Comparison of ENCODE assay signal across 19 cellular contexts in the genomic region with DNA sequence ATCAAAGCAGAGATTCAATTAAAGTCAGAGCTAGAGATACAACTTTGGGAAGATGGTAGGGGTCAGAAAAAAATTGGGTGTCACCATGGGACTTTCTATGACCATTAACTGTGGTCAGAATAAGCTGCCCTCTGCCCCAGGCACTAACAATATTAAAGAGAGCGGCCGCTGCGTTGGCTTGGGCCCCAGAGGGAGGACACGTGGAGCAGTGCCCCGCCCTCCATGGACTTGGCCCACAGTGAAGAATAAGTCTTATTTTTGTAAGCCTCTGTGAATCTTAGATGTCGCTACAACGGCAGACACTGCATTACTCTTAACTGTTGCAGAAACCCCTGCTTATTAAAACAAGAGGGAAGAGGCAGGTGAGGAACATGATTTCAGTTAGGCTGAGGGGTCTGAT.
A peak's percentile ranks its signal among the peaks of the same experiment; 100 is the strongest.
DNase-seq lines count a peak whose midpoint lies in the region; ATAC-seq and TF ChIP-seq lines count a peak whose summit lies in the region.
"Had no signal": no experiment of that assay in that cellular context is flagged by ENCODE, and none has a peak within 500 bp of the region (broad histone marks: within the 10 kb centered on the region; RNA-seq: fewer than 3 reads in every experiment).

No MANE protein-coding gene starts in this region.

- H3K4me3 ChIP-seq in GM23338 (no peak overlapping the region), testis (no peak overlapping the region), PC-9 (no peak overlapping the region)

- TF ChIP-seq CTCF in GM23338 (conservative IDR thresholded peaks at IDR 0.05; ENCODE audit: low read depth in 2 of 2) (no peak), testis (IDR thresholded peaks at IDR 0.05) (no peak), PC-9 (conservative IDR thresholded peaks at IDR 0.05) (no peak)

- no peaks in the 10 kb centered on the region for H4K20me1 ChIP-seq in GM23338 (replicated peaks; ENCODE audit: insufficient read depth)
- no peaks in the 10 kb centered on the region for H4K20me1 ChIP-seq in PC-9 (ENCODE audit: insufficient read depth)

- peaks cover 35% of the 10 kb centered on the region for H3K4me1 Mint-ChIP-seq in GM23338
- H3K4me1 Mint-ChIP-seq: B cell had no signal

- H3K79me2 ChIP-seq in GM23338 (replicated peaks; ENCODE audit: insufficient read depth) = no peaks in the 10 kb centered on the region
- H3K79me2 ChIP-seq in PC-9 (ENCODE audit: low read depth) = no peaks in the 10 kb centered on the region

- H3K4me3 Mint-ChIP-seq in GM23338 = no peak overlapping the region
- H3K4me3 Mint-ChIP-seq: B cell; CD4-positive, alpha-beta T cell had no signal

- H3K27me3 ChIP-seq in GM23338 (ENCODE audit: insufficient read depth) (no peaks in the 10 kb centered on the region), testis (no peaks in the 10 kb centered on the region), PC-9 (ENCODE audit: insufficient read depth, low read depth) (peaks cover 47% of the 10 kb centered on the region)

- intact Hi-C loops in testis (cut with DNase I; ENCODE audit: low total_unique reads) (no loop called here), PC-9 (cut with micrococcal nuclease; ENCODE audit: unreplicated experiment) (no loop called here)

- POLR2A ChIA-PET in PC-9 (lab: Charles Lee; ENCODE audit: unreplicated experiment) = no interaction called here

- H2AFZ ChIP-seq in GM23338 = peak overlapping the region; percentile 59; the same call in 1 of the 2 replicates
- H2AFZ ChIP-seq in PC-9 = no peak overlapping the region

- WGBS in testis, 2 donors = 44 to 53% methylated on average over 7 of the region's 7 CpGs

- peaks cover 22% of the 10 kb centered on the region for H3K4me1 ChIP-seq in GM23338 (ENCODE audit: insufficient read depth)
- H3K4me1 ChIP-seq in testis = no peaks in the 10 kb centered on the region
- no peaks in the 10 kb centered on the region for H3K4me1 ChIP-seq in PC-9 (replicated peaks; ENCODE audit: insufficient read depth)
- H3K4me1 ChIP-seq: Caco-2 had no signal

- ATAC-seq in GM23338 = no peak
- no peak for ATAC-seq in GM21737 (IDR thresholded peaks at IDR 0.05; ENCODE audit: unreplicated experiment)
- ATAC-seq: HCT116, SK-N-SH treated with all-trans-retinoic acid at 6 μM for 48 hours had no signal

- H3K36me3 ChIP-seq in GM23338 (ENCODE audit: insufficient read depth) (no peaks in the 10 kb centered on the region), testis (ENCODE audit: low read depth, missing control alignments) (no peaks in the 10 kb centered on the region), PC-9 (ENCODE audit: low read depth) (no peaks in the 10 kb centered on the region)

- no peak overlapping the region for H3K27ac Mint-ChIP-seq in GM23338
- H3K27ac Mint-ChIP-seq: B cell; CD4-positive, alpha-beta T cell had no signal

- peaks cover 7% of the 10 kb centered on the region for H3K27me3 Mint-ChIP-seq in GM23338 (ENCODE audit: insufficient read depth, low read depth, poor library complexity)
- H3K27me3 Mint-ChIP-seq: B cell had no signal

- no peaks in the 10 kb centered on the region for H3K9me3 Mint-ChIP-seq in GM23338
- H3K9me3 Mint-ChIP-seq: CD4-positive, alpha-beta T cell had no signal

- H3K27ac ChIP-seq in GM23338 (ENCODE audit: low read depth) (no peak overlapping the region), testis (no peak overlapping the region), PC-9 (no peak overlapping the region)
- H3K27ac ChIP-seq: 22Rv1 had no signal

- H3K4me2 ChIP-seq in GM23338 (no peak overlapping the region), PC-9 (no peak overlapping the region)

- DNase-seq in NCI-H2227 treated with DMSO at 0.1 percent for 48 hours (lab: John Stamatoyannopoulos, UW) (peak; percentile 43), NCI-H2227 (lab: John Stamatoyannopoulos, UW; ENCODE audit: unreplicated experiment) (no peak), GM23338 (ENCODE audit: low spot score) (no peak), mucosa of gallbladder (ENCODE audit: low spot score) (peak; percentile 20), testis (peak; percentile 15), NCI-H2081 (lab: John Stamatoyannopoulos, UW) (no peak), PC-9 (no peak)
- DNase-seq: Caco-2; CD4-positive, alpha-beta T cell; GDM1; NCI-H1092 treated with DMSO at 0.1 percent for 48 hours; NCI-H2029 treated with DMSO at 0.1 percent for 48 hours; OCI-M1; SIG-M5 had no signal

- H3F3A ChIP-seq in GM23338 (replicated peaks; ENCODE audit: low read depth) (no peaks in the 10 kb centered on the region), PC-9 (ENCODE audit: insufficient read depth, low read depth) (no peaks in the 10 kb centered on the region)

- H3K36me3 Mint-ChIP-seq in GM23338 (ENCODE audit: low read depth) = no peaks in the 10 kb centered on the region

- TF ChIP-seq POLR2A in testis (IDR thresholded peaks at IDR 0.05) = no peak

- no TSS peak for BruUV-seq in PC-9 (replicated peaks; lab: Mats Ljungman, UMichigan)

- CTCF ChIA-PET in PC-9 (lab: Charles Lee) = no interaction called here

- H3K9me2 ChIP-seq in GM23338 (ENCODE audit: insufficient read depth) (0 out of 2 replicates have a peak, but pooled peaks cover 5% of the 10 kb centered on the region), PC-9 (ENCODE audit: insufficient read depth) (no peaks in the 10 kb centered on the region)

- H3K9me3 ChIP-seq in testis (no peaks in the 10 kb centered on the region), PC-9 (ENCODE audit: insufficient read depth, low read depth) (no peaks in the 10 kb centered on the region)
- H3K9me3 ChIP-seq: Caco-2 had no signal

TF ChIP-seq in GM23338, 12 proteins besides CTCF, POLR2A, EP300 and RAD21:
- TF ChIP-seq STAT1 (IDR thresholded peaks at IDR 0.05; ENCODE audit: unreplicated experiment) = no peak
- no peak for TF ChIP-seq EZH2phosphoT487 (IDR thresholded peaks at IDR 0.05; ENCODE audit: unreplicated experiment)
- no peak for TF ChIP-seq JUNB (IDR thresholded peaks at IDR 0.05; ENCODE audit: unreplicated experiment)
- no peak for TF ChIP-seq ZNF114 (CRISPR knock-in tag; IDR thresholded peaks at IDR 0.05)
- TF ChIP-seq ETS1 (IDR thresholded peaks at IDR 0.05) = no peak
- no peak for TF ChIP-seq POLR2AphosphoS5 (IDR thresholded peaks at IDR 0.05; ENCODE audit: low read depth)
- TF ChIP-seq, protein P1, sequence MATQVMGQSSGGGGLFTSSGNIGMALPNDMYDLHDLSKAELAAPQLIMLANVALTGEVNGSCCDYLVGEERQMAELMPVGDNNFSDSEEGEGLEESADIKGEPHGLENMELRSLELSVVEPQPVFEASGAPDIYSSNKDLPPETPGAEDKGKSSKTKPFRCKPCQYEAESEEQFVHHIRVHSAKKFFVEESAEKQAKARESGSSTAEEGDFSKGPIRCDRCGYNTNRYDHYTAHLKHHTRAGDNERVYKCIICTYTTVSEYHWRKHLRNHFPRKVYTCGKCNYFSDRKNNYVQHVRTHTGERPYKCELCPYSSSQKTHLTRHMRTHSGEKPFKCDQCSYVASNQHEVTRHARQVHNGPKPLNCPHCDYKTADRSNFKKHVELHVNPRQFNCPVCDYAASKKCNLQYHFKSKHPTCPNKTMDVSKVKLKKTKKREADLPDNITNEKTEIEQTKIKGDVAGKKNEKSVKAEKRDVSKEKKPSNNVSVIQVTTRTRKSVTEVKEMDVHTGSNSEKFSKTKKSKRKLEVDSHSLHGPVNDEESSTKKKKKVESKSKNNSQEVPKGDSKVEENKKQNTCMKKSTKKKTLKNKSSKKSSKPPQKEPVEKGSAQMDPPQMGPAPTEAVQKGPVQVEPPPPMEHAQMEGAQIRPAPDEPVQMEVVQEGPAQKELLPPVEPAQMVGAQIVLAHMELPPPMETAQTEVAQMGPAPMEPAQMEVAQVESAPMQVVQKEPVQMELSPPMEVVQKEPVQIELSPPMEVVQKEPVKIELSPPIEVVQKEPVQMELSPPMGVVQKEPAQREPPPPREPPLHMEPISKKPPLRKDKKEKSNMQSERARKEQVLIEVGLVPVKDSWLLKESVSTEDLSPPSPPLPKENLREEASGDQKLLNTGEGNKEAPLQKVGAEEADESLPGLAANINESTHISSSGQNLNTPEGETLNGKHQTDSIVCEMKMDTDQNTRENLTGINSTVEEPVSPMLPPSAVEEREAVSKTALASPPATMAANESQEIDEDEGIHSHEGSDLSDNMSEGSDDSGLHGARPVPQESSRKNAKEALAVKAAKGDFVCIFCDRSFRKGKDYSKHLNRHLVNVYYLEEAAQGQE (IDR thresholded peaks at IDR 0.05; ENCODE audit: unreplicated experiment) = no peak
TF ChIP-seq in GM23338: peak in this region for 0.

Comparison
In these comparisons a context has a peak if more than half of its experiments do, and no peak if none do; other contexts are left out.
1. DNase-seq: peak in NCI-H2227 treated with DMSO at 0.1 percent for 48 hours (single experiment), mucosa of gallbladder (single experiment) and testis (single experiment); none in NCI-H2227 (single experiment), GM23338 (single experiment), NCI-H2081 (0 of 2) and PC-9 (0 of 2).